In genomic region chr2:112027767-112028166, GRCh38 we compare ENCODE assay signal across 8 cellular contexts.
"Had no signal": no experiment of that assay in that cellular context is flagged by ENCODE, and none has a peak within 500 bp of the region (broad histone marks: within the 10 kb centered on the region; RNA-seq: fewer than 3 reads in every experiment).

No MANE protein-coding gene starts in this region.

- FAIRE-seq: H1, H54, HTR-8/SVneo had no signal

- ATAC-seq: GM23338 had no signal

- H3K27ac Mint-ChIP-seq: GM23338, H9, IgD-negative memory B cell had no signal

- H2AFZ ChIP-seq: GM23338 had no signal

- H3K4me2 ChIP-seq: GM23338 had no signal

- H3K4me3 Mint-ChIP-seq: GM23338, H9, IgD-negative memory B cell had no signal

- H3K9me3 Mint-ChIP-seq: H9, IgD-negative memory B cell had no signal

- H3K4me1 Mint-ChIP-seq: IgD-negative memory B cell had no signal

- H3K36me3 Mint-ChIP-seq: IgD-negative memory B cell had no signal

- H3K4me3 ChIP-seq: GM23338 had no signal

- DNase-seq: H9, HCEC 1CT, KG1 had no signal
